ENCODE assay signal across 10 cellular contexts in genomic region chr17:3914319-3914685, GRCh38. TPM values are rescaled to one million over a fixed set of nuclear protein-coding genes. Genes with fewer than 3 reads are reported as not detected.
DNase-seq lines count a peak whose midpoint lies in the region; ATAC-seq lines count a peak whose summit lies in the region.
"Had no signal": no experiment of that assay in that cellular context is flagged by ENCODE, and none has a peak within 500 bp of the region (broad histone marks: within the 10 kb centered on the region; RNA-seq: fewer than 3 reads in every experiment).

No MANE protein-coding gene starts in this region.

- H3K27me3 Mint-ChIP-seq in natural killer cell treated with Interleukin-12 subunit alpha and Interleukin-12 subunit beta and Interleukin-15 and Interleukin-18, amount 100 ng/mL, for 72 hours = peaks cover 0 to 2% of the 10 kb centered on the region in 2 donors

- DNase-seq in OCI-M1 (lab: John Stamatoyannopoulos, UW) (peak; percentile 34), SKM-1 treated with dmso at 0.1 percent for 144 hours (lab: John Stamatoyannopoulos, UW; ENCODE audit: unreplicated experiment) (no peak), cerebellar nuclear complex (lab: John Stamatoyannopoulos, UW) (no peak)
- DNase-seq in natural killer cell treated with Interleukin-12 subunit alpha and Interleukin-12 subunit beta and Interleukin-15 and Interleukin-18, amount 100 ng/mL, for 72 hours (ENCODE audit: low spot score) = no peak
- no peak for DNase-seq in activated CD4-positive, CD25-positive, alpha-beta regulatory T cell treated with anti-CD3 and anti-CD28 coated beads, Interleukin-2, amount 50 U/mL, for 72 hours

- H3K27ac Mint-ChIP-seq in natural killer cell treated with Interleukin-12 subunit alpha and Interleukin-12 subunit beta and Interleukin-15 and Interleukin-18, amount 100 ng/mL, for 72 hours = peak overlapping the region; percentile 43 to 74

- H3K4me1 Mint-ChIP-seq in natural killer cell treated with Interleukin-12 subunit alpha and Interleukin-12 subunit beta and Interleukin-15 and Interleukin-18, amount 100 ng/mL, for 72 hours (ENCODE audit: low read depth in 2 of 2) = peaks cover 30 to 40% of the 10 kb centered on the region in 2 donors

- H3K4me3 Mint-ChIP-seq in natural killer cell treated with Interleukin-12 subunit alpha and Interleukin-12 subunit beta and Interleukin-15 and Interleukin-18, amount 100 ng/mL, for 72 hours = peak overlapping the region; percentile 82

- no peaks in the 10 kb centered on the region for H3K36me3 Mint-ChIP-seq in natural killer cell treated with Interleukin-12 subunit alpha and Interleukin-12 subunit beta and Interleukin-15 and Interleukin-18, amount 100 ng/mL, for 72 hours

- H3K9me3 Mint-ChIP-seq in natural killer cell treated with Interleukin-12 subunit alpha and Interleukin-12 subunit beta and Interleukin-15 and Interleukin-18, amount 100 ng/mL, for 72 hours = no peaks in the 10 kb centered on the region

- peak; percentile 33 for ATAC-seq in GM18520 (IDR thresholded peaks at IDR 0.05; ENCODE audit: unreplicated experiment)
- ATAC-seq in HG02642 (IDR thresholded peaks at IDR 0.05; ENCODE audit: poor library complexity, unreplicated experiment) = peak; percentile 56
- no peak for ATAC-seq in natural killer cell treated with Interleukin-12 subunit alpha and Interleukin-12 subunit beta and Interleukin-15 and Interleukin-18, amount 100 ng/mL, for 72 hours
- no peak for ATAC-seq in HG03460 (IDR thresholded peaks at IDR 0.05; ENCODE audit: unreplicated experiment)

RNA-seq across cellular contexts. Expression of gene P2RX1, which starts 2.0 kb away (rescaled TPM):
- total RNA-seq in natural killer cell treated with Interleukin-12 subunit alpha and Interleukin-12 subunit beta and Interleukin-15 and Interleukin-18, amount 100 ng/mL, for 72 hours = 1 to 10 TPM; 3.9 TPM
- total RNA-seq: activated CD8-positive, alpha-beta memory T cell treated with anti-CD3 and anti-CD28 coated beads for 36 hours; glomerular endothelial cell had no signal

RNA-seq across cellular contexts. Expression of gene CAMKK1, which starts 21.4 kb away (rescaled TPM):
- 1 to 10 TPM; 1.5 to 3.3 TPM for total RNA-seq in natural killer cell treated with Interleukin-12 subunit alpha and Interleukin-12 subunit beta and Interleukin-15 and Interleukin-18, amount 100 ng/mL, for 72 hours

RNA-seq across cellular contexts. Expression of gene ATP2A3, which starts 49.9 kb away (rescaled TPM):
- 100 to 1,000 TPM; 125 to 234 TPM for total RNA-seq in natural killer cell treated with Interleukin-12 subunit alpha and Interleukin-12 subunit beta and Interleukin-15 and Interleukin-18, amount 100 ng/mL, for 72 hours

Comparison
In these comparisons a context has a peak if more than half of its experiments do, and no peak if none do; other contexts are left out.
1. ATAC-seq: peak in GM18520 (single experiment) and HG02642 (single experiment); none in natural killer cell treated with Interleukin-12 subunit alpha and Interleukin-12 subunit beta and Interleukin-15 and Interleukin-18, amount 100 ng/mL, for 72 hours (0 of 2) and HG03460 (single experiment).